Comparison of ENCODE assay signal across 8 cellular contexts in the genomic region with DNA sequence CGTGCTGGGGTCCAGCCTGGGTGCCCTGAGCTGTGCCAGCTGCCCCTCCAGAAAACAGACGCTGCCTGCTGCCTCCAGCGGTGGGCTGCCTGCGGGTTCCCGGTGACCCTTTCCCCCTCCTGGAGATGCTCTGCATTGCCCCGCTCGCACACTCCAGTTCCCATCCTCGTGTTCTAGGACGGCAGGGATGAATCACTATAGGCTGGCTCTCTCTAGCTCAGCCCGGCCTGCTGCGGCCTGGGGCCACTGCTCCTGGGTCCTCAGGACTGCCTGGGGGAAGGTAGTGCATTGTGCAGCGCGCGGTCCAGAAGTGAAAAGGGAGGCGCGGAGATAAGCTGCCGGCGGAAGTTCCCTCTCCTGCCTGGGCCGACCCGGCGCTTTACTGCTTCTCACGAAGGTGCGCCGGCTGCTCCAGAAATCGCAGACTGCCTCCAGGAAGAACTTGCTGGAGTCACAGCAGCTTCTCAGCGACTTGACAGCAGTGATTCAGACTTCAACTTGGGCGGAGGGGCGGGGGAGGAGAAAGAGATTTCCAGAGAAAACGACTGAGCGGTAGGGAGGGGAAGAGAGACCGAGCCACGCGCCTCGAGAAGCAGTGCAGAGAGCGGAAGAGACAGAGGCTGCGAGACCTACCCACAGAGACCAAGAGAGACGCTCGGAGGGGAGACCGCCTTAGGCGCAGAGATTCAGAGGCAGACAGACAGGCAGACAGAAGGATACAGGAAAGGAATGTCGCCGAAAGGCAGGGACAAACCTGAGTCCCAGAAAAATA. TPM values are rescaled to one million over a fixed set of nuclear protein-coding genes. Genes with fewer than 3 reads are reported as not detected.
A peak's percentile ranks its signal among the peaks of the same experiment; 100 is the strongest.
DNase-seq lines count a peak whose midpoint lies in the region; ATAC-seq and TF ChIP-seq lines count a peak whose summit lies in the region.

No MANE protein-coding gene starts in this region.

- peak; percentile 58 for ATAC-seq in HG02642 (IDR thresholded peaks at IDR 0.05; ENCODE audit: poor library complexity, unreplicated experiment)
- no peak for ATAC-seq in GM18520 (IDR thresholded peaks at IDR 0.05; ENCODE audit: unreplicated experiment)

- intact Hi-C loops in activated CD4-positive, alpha-beta memory T cell treated with anti-CD3 and anti-CD28 coated beads for 36 hours (cut with micrococcal nuclease) = loop anchor here (2.0 kb wide), 2 partner anchors 90 to 364 kb away; no protein-coding TSS in a partner anchor
- intact Hi-C loops in head of caudate nucleus (cut with DNase I) = no loop called here
- intact Hi-C loops in posterior vena cava (cut with DNase I) = no loop called here

- in situ Hi-C loops in GM13976 (cut with MboI; ENCODE audit: low sequenced_read_pairs, unreplicated experiment) = loop anchor here (25.0 kb wide), 1 partner anchor 90 kb away; no protein-coding TSS in a partner anchor

- peak; percentile 57 for DNase-seq in GM06990 (ENCODE audit: extremely low read depth, insufficient read length)
- peak; percentile 66 for DNase-seq in activated CD4-positive, alpha-beta memory T cell treated with anti-CD3 and anti-CD28 coated beads for 36 hours
- DNase-seq in head of caudate nucleus = peak; percentile 30 to 94 (median 78)
- DNase-seq in posterior vena cava (ENCODE audit: low spot score) = peak; percentile 85
- no peak for DNase-seq in GM13976 (ENCODE audit: low spot score)
- DNase-seq in pons (ENCODE audit: low spot score) = no peak

- peaks cover 63% of the 10 kb centered on the region for H3K27me3 Mint-ChIP-seq in activated CD4-positive, alpha-beta memory T cell treated with anti-CD3 and anti-CD28 coated beads for 36 hours

- no peaks in the 10 kb centered on the region for H3K9me3 Mint-ChIP-seq in activated CD4-positive, alpha-beta memory T cell treated with anti-CD3 and anti-CD28 coated beads for 36 hours

- H3K4me1 Mint-ChIP-seq in activated CD4-positive, alpha-beta memory T cell treated with anti-CD3 and anti-CD28 coated beads for 36 hours (ENCODE audit: low read depth) = peaks cover 30% of the 10 kb centered on the region

- H3K4me3 ChIP-seq in GM06990 (replicated peaks; ENCODE audit: low read depth, low read length) = peak overlapping the region; percentile 58

- peak; percentile 10 for TF ChIP-seq CTCF in GM06990 (IDR thresholded peaks at IDR 0.05; ENCODE audit: insufficient read depth, low read length, poor library complexity, severe bottlenecking)
- TF ChIP-seq CTCF in GM13976 (IDR thresholded peaks at IDR 0.05; ENCODE audit: borderline replicate concordance, control extremely low read depth, extremely low read depth, insufficient read depth, missing control alignments) = no peak

- no peak overlapping the region for H3K27ac Mint-ChIP-seq in activated CD4-positive, alpha-beta memory T cell treated with anti-CD3 and anti-CD28 coated beads for 36 hours

- H3K36me3 Mint-ChIP-seq in activated CD4-positive, alpha-beta memory T cell treated with anti-CD3 and anti-CD28 coated beads for 36 hours = peaks cover 2% of the 10 kb centered on the region

- peak overlapping the region; percentile 60 for H3K4me3 Mint-ChIP-seq in activated CD4-positive, alpha-beta memory T cell treated with anti-CD3 and anti-CD28 coated beads for 36 hours

- CTCF ChIA-PET in activated CD4-positive, alpha-beta memory T cell treated with anti-CD3 and anti-CD28 coated beads for 36 hours (lab: Charles Lee) = interaction anchor here (0.6 to 1.8 kb wide), 3 partner anchors 12 to 184 kb away, joined by 3 to 4 read pairs (median 4); no protein-coding TSS in a partner anchor

- H3K36me3 ChIP-seq in GM06990 (ENCODE audit: control insufficient read depth, insufficient read depth, low read length) = no peaks in the 10 kb centered on the region

- H3K27me3 ChIP-seq in GM06990 (replicated peaks; ENCODE audit: control insufficient read depth, insufficient read depth, low read length) = no peaks in the 10 kb centered on the region; the same call in none of the 2 replicates

- POLR2A ChIA-PET in activated CD4-positive, alpha-beta memory T cell treated with anti-CD3 and anti-CD28 coated beads for 36 hours (lab: Charles Lee) = no interaction called here

RNA-seq across cellular contexts. Expression of gene MSX1, which starts 6.7 kb away (rescaled TPM):
- under 1 TPM in 1 of 2 experiments, not detected in 1; 0.12 TPM for total RNA-seq in activated CD4-positive, alpha-beta memory T cell treated with anti-CD3 and anti-CD28 coated beads for 36 hours
- total RNA-seq in posterior vena cava = 10 to 100 TPM in 1 of 2 donors, 1 to 10 TPM in 1; 7.0 to 20.8 TPM

Comparison
In these comparisons a context has a peak if more than half of its experiments do, and no peak if none do; other contexts are left out.
1. DNase-seq: peak in GM06990 (single experiment), activated CD4-positive, alpha-beta memory T cell treated with anti-CD3 and anti-CD28 coated beads for 36 hours (single experiment), head of caudate nucleus (42 of 42) and posterior vena cava (single experiment); none in GM13976 (single experiment) and pons (single experiment).
2. RNA of gene MSX1, which starts 6.7 kb away (total RNA-seq): 7.0 to 20.8 TPM in posterior vena cava; 0.12 TPM in activated CD4-positive, alpha-beta memory T cell treated with anti-CD3 and anti-CD28 coated beads for 36 hours; every median in the first group is over 4 times any median in the second.